In the genomic region with DNA sequence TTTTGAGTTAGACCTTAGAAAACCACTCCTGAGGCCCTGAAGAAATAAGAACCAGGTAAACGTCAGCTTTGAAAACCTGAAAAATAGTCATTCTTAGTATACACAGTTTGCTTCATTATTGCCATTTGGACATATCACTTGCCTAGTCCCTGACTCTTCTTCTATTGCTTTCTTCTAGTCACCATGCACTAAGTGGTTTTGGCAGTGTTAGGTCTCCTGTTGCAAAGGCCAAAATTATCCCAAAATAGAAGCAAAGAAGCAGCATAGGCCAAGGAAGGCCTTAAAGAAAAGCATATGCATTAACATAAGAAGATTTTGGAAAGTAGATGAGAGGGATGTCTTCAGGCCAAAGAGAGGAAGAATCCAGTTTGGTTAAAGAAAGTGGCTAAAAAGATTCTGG, we compare ENCODE assay signal across 30 cellular contexts. TPM values are rescaled to one million over a fixed set of nuclear protein-coding genes. Genes with fewer than 3 reads are reported as not detected.
"Had no signal": no experiment of that assay in that cellular context is flagged by ENCODE, and none has a peak within 500 bp of the region (broad histone marks: within the 10 kb centered on the region; RNA-seq: fewer than 3 reads in every experiment).

No MANE protein-coding gene starts in this region.

- H3K36me3 Mint-ChIP-seq: activated CD4-positive, alpha-beta memory T cell treated with anti-CD3 and anti-CD28 coated beads for 36 hours; activated naive CD4-positive, alpha-beta T cell treated with anti-CD3 and anti-CD28 coated beads, Interleukin-2, amount 10 ng/mL, durations not matched to agents 7 days and 5 days had no signal

- H3K27me3 Mint-ChIP-seq: activated CD4-positive, alpha-beta memory T cell treated with anti-CD3 and anti-CD28 coated beads for 36 hours; activated naive CD4-positive, alpha-beta T cell treated with anti-CD3 and anti-CD28 coated beads, Interleukin-2, amount 10 ng/mL, durations not matched to agents 7 days and 5 days; activated naive CD8-positive, alpha-beta T cell treated with anti-CD3 and anti-CD28 coated beads for 36 hours had no signal

- H3K27ac Mint-ChIP-seq: activated CD4-positive, alpha-beta memory T cell treated with anti-CD3 and anti-CD28 coated beads for 36 hours; activated naive CD4-positive, alpha-beta T cell treated with anti-CD3 and anti-CD28 coated beads, Interleukin-2, amount 10 ng/mL, durations not matched to agents 7 days and 5 days; activated naive CD8-positive, alpha-beta T cell treated with anti-CD3 and anti-CD28 coated beads for 36 hours; activated T-helper 17 cell treated with anti-CD3 and anti-CD28 coated beads, Interleukin-2, amount 50 U/mL, for 72 hours; T-helper 17 cell had no signal

- H3K4me3 ChIP-seq: breast epithelium, Peyer's patch had no signal

- H3K4me3 Mint-ChIP-seq: activated CD4-positive, alpha-beta memory T cell treated with anti-CD3 and anti-CD28 coated beads for 36 hours; activated CD4-positive, alpha-beta T cell treated with anti-CD3 and anti-CD28 coated beads, Interleukin-2, amount 10 ng/mL, durations not matched to agents 7 days and 5 days; activated naive CD4-positive, alpha-beta T cell treated with anti-CD3 and anti-CD28 coated beads, Interleukin-2, amount 10 ng/mL, durations not matched to agents 7 days and 5 days; activated naive CD8-positive, alpha-beta T cell treated with anti-CD3 and anti-CD28 coated beads for 36 hours; activated T-helper 17 cell treated with anti-CD3 and anti-CD28 coated beads, Interleukin-2, amount 50 U/mL, for 72 hours; T-helper 17 cell had no signal

- H3K9me3 ChIP-seq: breast epithelium, Peyer's patch had no signal

- DNase-seq: activated CD4-positive, alpha-beta memory T cell treated with anti-CD3 and anti-CD28 coated beads for 36 hours; activated CD4-positive, alpha-beta T cell treated with anti-CD3 and anti-CD28 coated beads, Interleukin-2, amount 10 ng/mL, durations not matched to agents 7 days and 5 days; activated CD4-positive, CD25-positive, alpha-beta regulatory T cell; activated CD8-positive, alpha-beta memory T cell treated with anti-CD3 and anti-CD28 coated beads for 24 hours; activated gamma-delta T cell; activated naive CD4-positive, alpha-beta T cell treated with anti-CD3 and anti-CD28 coated beads, Interleukin-2, amount 10 ng/mL, durations not matched to agents 7 days and 5 days; activated naive CD8-positive, alpha-beta T cell treated with anti-CD3 and anti-CD28 coated beads for 36 hours; activated T-cell treated with anti-CD3 and anti-CD28 coated beads, Interleukin-2, amount 50 U/mL, for 48 hours; anterior cingulate cortex; caudate nucleus; Karpas-422; NCI-H1048; NCI-H1417; NCI-H1694; NCI-H2029; NCI-H2107; NCI-H226; NCI-H510A; NCI-H526 treated with DMSO at 0.1 percent for 48 hours; NCI-H82; NK-92 treated with Interleukin-12 subunit alpha and Interleukin-12 subunit beta, amount 100 ng/mL, for 24 hours; Peyer's patch; SHP77; T-helper 17 cell; T1000 had no signal

- ATAC-seq: activated T-helper 17 cell treated with anti-CD3 and anti-CD28 coated beads, Interleukin-2, amount 50 U/mL, for 72 hours; T-helper 17 cell had no signal

- H3K27ac ChIP-seq: breast epithelium, Peyer's patch, RWPE1, VCaP had no signal

- H3K4me1 ChIP-seq: breast epithelium, Peyer's patch had no signal

- FAIRE-seq: TTC549 had no signal

- H3K4me1 Mint-ChIP-seq: activated T-helper 17 cell treated with anti-CD3 and anti-CD28 coated beads, Interleukin-2, amount 50 U/mL, for 72 hours; T-helper 17 cell had no signal

- H3K36me3 ChIP-seq: breast epithelium, Peyer's patch had no signal

- H3K27me3 ChIP-seq: Peyer's patch had no signal

- H3K9me3 Mint-ChIP-seq: activated CD4-positive, alpha-beta memory T cell treated with anti-CD3 and anti-CD28 coated beads for 36 hours; activated CD4-positive, alpha-beta T cell treated with anti-CD3 and anti-CD28 coated beads, Interleukin-2, amount 10 ng/mL, durations not matched to agents 7 days and 5 days; activated naive CD4-positive, alpha-beta T cell treated with anti-CD3 and anti-CD28 coated beads, Interleukin-2, amount 10 ng/mL, durations not matched to agents 7 days and 5 days; activated naive CD8-positive, alpha-beta T cell treated with anti-CD3 and anti-CD28 coated beads for 36 hours; activated T-helper 17 cell treated with anti-CD3 and anti-CD28 coated beads, Interleukin-2, amount 50 U/mL, for 72 hours had no signal

RNA-seq across cellular contexts. Expression of a gene that starts 24.1 kb away (rescaled TPM):
- total RNA-seq: activated CD4-positive, alpha-beta memory T cell treated with anti-CD3 and anti-CD28 coated beads for 36 hours; activated CD4-positive, alpha-beta T cell treated with anti-CD3 and anti-CD28 coated beads, Interleukin-2, amount 10 ng/mL, durations not matched to agents 7 days and 5 days; activated naive CD8-positive, alpha-beta T cell treated with anti-CD3 and anti-CD28 coated beads for 36 hours; activated T-helper 17 cell treated with anti-CD3 and anti-CD28 coated beads, Interleukin-2, amount 50 U/mL, for 72 hours; Peyer's patch; T-helper 17 cell had no signal
